In genomic region chr1:245578751-245579150, GRCh38 we compare ENCODE assay signal across 15 cellular contexts.
DNase-seq lines count a peak whose midpoint lies in the region; TF ChIP-seq lines count a peak whose summit lies in the region.
"Had no signal": no experiment of that assay in that cellular context is flagged by ENCODE, and none has a peak within 500 bp of the region (broad histone marks: within the 10 kb centered on the region; RNA-seq: fewer than 3 reads in every experiment).

No MANE protein-coding gene starts in this region.

- in situ Hi-C loops in astrocyte of the cerebellum (cut with HindIII; ENCODE audit: low sequenced_read_pairs): no loop called here

- H3K4me1 Mint-ChIP-seq in activated CD4-positive, alpha-beta T cell treated with anti-CD3 and anti-CD28 coated beads, Interleukin-2, amount 10 ng/mL, durations not matched to agents 7 days and 5 days: no peaks in the 10 kb centered on the region
- H3K4me1 Mint-ChIP-seq in activated naive CD4-positive, alpha-beta T cell treated with anti-CD3 and anti-CD28 coated beads for 36 hours (ENCODE audit: low read depth): no peaks in the 10 kb centered on the region
- H3K4me1 Mint-ChIP-seq: CD4-positive, CD25-positive, alpha-beta regulatory T cell; GM23338 had no signal

- CTCF ChIA-PET in activated CD4-positive, alpha-beta T cell treated with anti-CD3 and anti-CD28 coated beads, Interleukin-2, amount 10 ng/mL, durations not matched to agents 7 days and 5 days (lab: Charles Lee): interaction anchor here (2.1 kb wide), 1 partner anchor 9 kb away, joined by 5 read pairs; no protein-coding TSS in a partner anchor
- CTCF ChIA-PET in activated naive CD4-positive, alpha-beta T cell treated with anti-CD3 and anti-CD28 coated beads for 36 hours (lab: Charles Lee): no interaction called here

- no peak overlapping the region for H3K27ac ChIP-seq in fibroblast of lung (ENCODE audit: insufficient read depth, low read length)
- H3K27ac ChIP-seq: BLaER1, HL-60 had no signal

- POLR2A ChIA-PET in activated CD4-positive, alpha-beta T cell treated with anti-CD3 and anti-CD28 coated beads, Interleukin-2, amount 10 ng/mL, durations not matched to agents 7 days and 5 days (lab: Charles Lee): no interaction called here

- no peaks in the 10 kb centered on the region for H3K27me3 Mint-ChIP-seq in activated CD4-positive, alpha-beta T cell treated with anti-CD3 and anti-CD28 coated beads, Interleukin-2, amount 10 ng/mL, durations not matched to agents 7 days and 5 days
- H3K27me3 Mint-ChIP-seq in activated naive CD4-positive, alpha-beta T cell treated with anti-CD3 and anti-CD28 coated beads for 36 hours (ENCODE audit: low read depth): peaks cover 14% of the 10 kb centered on the region

- no peak overlapping the region for H3K4me3 Mint-ChIP-seq in activated CD4-positive, alpha-beta T cell treated with anti-CD3 and anti-CD28 coated beads, Interleukin-2, amount 10 ng/mL, durations not matched to agents 7 days and 5 days
- H3K4me3 Mint-ChIP-seq in activated naive CD4-positive, alpha-beta T cell treated with anti-CD3 and anti-CD28 coated beads for 36 hours: no peak overlapping the region
- H3K4me3 Mint-ChIP-seq: CD4-positive, CD25-positive, alpha-beta regulatory T cell; GM23338 had no signal

- H2AFZ ChIP-seq in fibroblast of lung (ENCODE audit: low read length): no peak overlapping the region
- H2AFZ ChIP-seq: GM23338 had no signal

- H4K20me1 ChIP-seq in fibroblast of lung (ENCODE audit: control insufficient read depth, extremely low read depth, insufficient read depth, low read length): no peaks in the 10 kb centered on the region
- H4K20me1 ChIP-seq: BLaER1 had no signal

- H3K79me2 ChIP-seq in fibroblast of lung (ENCODE audit: control insufficient read depth, insufficient read depth, low read length): no peaks in the 10 kb centered on the region

- H3K9me3 ChIP-seq in fibroblast of lung (ENCODE audit: control insufficient read depth, insufficient read depth, low read depth, low read length): no peaks in the 10 kb centered on the region
- H3K9me3 ChIP-seq: BLaER1 had no signal

- no peak overlapping the region for H3K4me2 ChIP-seq in fibroblast of lung (ENCODE audit: extremely low read depth, insufficient read depth, low read length)
- H3K4me2 ChIP-seq: BLaER1, GM23338 had no signal

- H3K4me3 ChIP-seq in astrocyte of the cerebellum (ENCODE audit: low read depth, low read length) (no peak overlapping the region), fibroblast of lung (replicated peaks in 1 of 4; ENCODE audit: control extremely low read depth in 1 of 4, insufficient read depth in 1 of 4, low read depth in 3 of 4, low read length in 4 of 4) (no peak overlapping the region)
- H3K4me3 ChIP-seq: BLaER1, GM23338 had no signal

- no peaks in the 10 kb centered on the region for H3K4me1 ChIP-seq in fibroblast of lung (ENCODE audit: control insufficient read depth, extremely low read depth, insufficient read depth, low read length)

- no peaks in the 10 kb centered on the region for H3K27me3 ChIP-seq in fibroblast of lung (ENCODE audit: control insufficient read depth, insufficient read depth, low read length)
- H3K27me3 ChIP-seq: BLaER1 had no signal

- no peak for TF ChIP-seq CTCF in astrocyte of the cerebellum (IDR thresholded peaks at IDR 0.05; ENCODE audit: low read depth, low read length, missing control alignments)
- TF ChIP-seq CTCF in fibroblast of lung (conservative IDR thresholded peaks at IDR 0.05 in 1 of 2, IDR thresholded peaks at IDR 0.05 in 1 of 2; ENCODE audit: low read depth in 1 of 2, low read length in 2 of 2): no peak

- H3K36me3 ChIP-seq in fibroblast of lung (ENCODE audit: control insufficient read depth, insufficient read depth, low read length): no peaks in the 10 kb centered on the region
- H3K36me3 ChIP-seq: BLaER1 had no signal

- H3K27ac Mint-ChIP-seq in activated CD4-positive, alpha-beta T cell treated with anti-CD3 and anti-CD28 coated beads, Interleukin-2, amount 10 ng/mL, durations not matched to agents 7 days and 5 days: no peak overlapping the region
- H3K27ac Mint-ChIP-seq in activated naive CD4-positive, alpha-beta T cell treated with anti-CD3 and anti-CD28 coated beads for 36 hours: no peak overlapping the region
- H3K27ac Mint-ChIP-seq: CD4-positive, CD25-positive, alpha-beta regulatory T cell; GM23338 had no signal

- H3K36me3 Mint-ChIP-seq in activated CD4-positive, alpha-beta T cell treated with anti-CD3 and anti-CD28 coated beads, Interleukin-2, amount 10 ng/mL, durations not matched to agents 7 days and 5 days (ENCODE audit: low read depth): no peaks in the 10 kb centered on the region
- H3K36me3 Mint-ChIP-seq in activated naive CD4-positive, alpha-beta T cell treated with anti-CD3 and anti-CD28 coated beads for 36 hours (ENCODE audit: low read depth): no peaks in the 10 kb centered on the region
- H3K36me3 Mint-ChIP-seq: CD4-positive, CD25-positive, alpha-beta regulatory T cell had no signal

- no peak overlapping the region for H3K9ac ChIP-seq in fibroblast of lung (ENCODE audit: insufficient read depth, low read length)
- H3K9ac ChIP-seq: BLaER1 had no signal

- DNase-seq in M059J (ENCODE audit: low read depth) (peak; percentile 16), astrocyte of the cerebellum (ENCODE audit: low read depth) (peak; percentile 49), fibroblast of lung (ENCODE audit: low read depth in 2 of 2) (peak; percentile 38 to 64), SK-N-DZ (ENCODE audit: low spot score) (no peak), SW 1271 (lab: John Stamatoyannopoulos, UW) (no peak)
- DNase-seq in activated CD4-positive, alpha-beta T cell treated with anti-CD3 and anti-CD28 coated beads, Interleukin-2, amount 10 ng/mL, durations not matched to agents 7 days and 5 days: no peak
- no peak for DNase-seq in activated naive CD4-positive, alpha-beta T cell treated with anti-CD3 and anti-CD28 coated beads for 36 hours
- DNase-seq: AML-193; CD4-positive, CD25-positive, alpha-beta regulatory T cell; DMS79; EL; H7 had no signal

- intact Hi-C loops in activated naive CD4-positive, alpha-beta T cell treated with anti-CD3 and anti-CD28 coated beads for 36 hours (cut with micrococcal nuclease): no loop called here

- H3K9me3 Mint-ChIP-seq in activated CD4-positive, alpha-beta T cell treated with anti-CD3 and anti-CD28 coated beads, Interleukin-2, amount 10 ng/mL, durations not matched to agents 7 days and 5 days: no peaks in the 10 kb centered on the region
- no peaks in the 10 kb centered on the region for H3K9me3 Mint-ChIP-seq in activated naive CD4-positive, alpha-beta T cell treated with anti-CD3 and anti-CD28 coated beads for 36 hours
- H3K9me3 Mint-ChIP-seq: GM23338 had no signal

Comparison
In these comparisons a context has a peak if more than half of its experiments do, and no peak if none do; other contexts are left out.
1. DNase-seq: peak in M059J (single experiment), astrocyte of the cerebellum (single experiment) and fibroblast of lung (2 of 2); none in activated CD4-positive, alpha-beta T cell treated with anti-CD3 and anti-CD28 coated beads, Interleukin-2, amount 10 ng/mL, durations not matched to agents 7 days and 5 days (single experiment), activated naive CD4-positive, alpha-beta T cell treated with anti-CD3 and anti-CD28 coated beads for 36 hours (single experiment), SK-N-DZ (single experiment) and SW 1271 (0 of 2).